ENCODE assay signal across 1 cellular context in genomic region chr11:65849366-65849765, GRCh38.
TF ChIP-seq lines count a peak whose summit lies in the region.

No MANE protein-coding gene starts in this region.

TF ChIP-seq in H1, 55 proteins besides CTCF, POLR2A, EP300 and RAD21:
- TF ChIP-seq NANOG (IDR thresholded peaks at IDR 0.05; ENCODE audit: insufficient read depth, low read depth, low read length, poor library complexity, severe bottlenecking) = no peak
- TF ChIP-seq KDM1A (IDR thresholded peaks at IDR 0.05; ENCODE audit: borderline replicate concordance, low read length) = no peak
- TF ChIP-seq TAF7 (optimal IDR thresholded peaks at IDR 0.05; ENCODE audit: borderline replicate concordance, low read depth, low read length) = no peak
- no peak for TF ChIP-seq CEBPB (IDR thresholded peaks at IDR 0.05; ENCODE audit: low read depth, low read length)
- TF ChIP-seq RFX5 (IDR thresholded peaks at IDR 0.05; ENCODE audit: borderline replicate concordance, low read depth, low read length) = no peak
- TF ChIP-seq SP4 (IDR thresholded peaks at IDR 0.05; ENCODE audit: low read length) = no peak
- TF ChIP-seq CHD1 (IDR thresholded peaks at IDR 0.05; ENCODE audit: low read depth, low read length) = no peak
- TF ChIP-seq JUN (IDR thresholded peaks at IDR 0.05; ENCODE audit: low read depth, low read length) = no peak
